Comparison of ENCODE assay signal across 26 cellular contexts in genomic region chr7:115332691-115333090, GRCh38.
"Had no signal": no experiment of that assay in that cellular context is flagged by ENCODE, and none has a peak within 500 bp of the region (broad histone marks: within the 10 kb centered on the region; RNA-seq: fewer than 3 reads in every experiment).

No MANE protein-coding gene starts in this region.

- H3K36me3 ChIP-seq: breast epithelium, esophagus muscularis mucosa, neutrophil, pancreas, right lobe of liver, suprapubic skin, transverse colon, vagina had no signal

- H3K4me3 Mint-ChIP-seq: activated naive CD4-positive, alpha-beta T cell treated with anti-CD3 and anti-CD28 coated beads, Interleukin-2, amount 10 ng/mL, durations not matched to agents 7 days and 5 days; activated naive CD8-positive, alpha-beta T cell treated with anti-CD3 and anti-CD28 coated beads, Interleukin-2, amount 50 U/mL, for 24 hours; dendritic cell treated with granulocyte-macrophage colony-stimulating factor and Interleukin-4, amounts not matched to agents 40 ng/mL and 50 ng/mL, for 4 days; natural killer cell treated with Interleukin-12 subunit alpha and Interleukin-12 subunit beta and Interleukin-15 and Interleukin-18, amount 100 ng/mL, for 72 hours; stimulated activated naive CD8-positive, alpha-beta T cell treated with anti-CD3 and anti-CD28 coated beads, Interleukin-15, amount 100 ng/mL, for 72 hours; T-helper 1 cell treated with Interleukin-12 subunit alpha and Interleukin-12 subunit beta and Interleukin-4 antibody, amounts not matched to agents 30 μg/mL and 1 μg/mL, for 36 hours had no signal

- H3K27ac Mint-ChIP-seq: activated naive CD4-positive, alpha-beta T cell treated with anti-CD3 and anti-CD28 coated beads, Interleukin-2, amount 10 ng/mL, durations not matched to agents 7 days and 5 days; activated naive CD8-positive, alpha-beta T cell treated with anti-CD3 and anti-CD28 coated beads, Interleukin-2, amount 50 U/mL, for 24 hours; dendritic cell treated with granulocyte-macrophage colony-stimulating factor and Interleukin-4, amounts not matched to agents 40 ng/mL and 50 ng/mL, for 4 days; natural killer cell treated with Interleukin-12 subunit alpha and Interleukin-12 subunit beta and Interleukin-15 and Interleukin-18, amount 100 ng/mL, for 72 hours; stimulated activated naive CD8-positive, alpha-beta T cell treated with anti-CD3 and anti-CD28 coated beads, Interleukin-15, amount 100 ng/mL, for 72 hours; T-helper 1 cell treated with Interleukin-12 subunit alpha and Interleukin-12 subunit beta and Interleukin-4 antibody, amounts not matched to agents 30 μg/mL and 1 μg/mL, for 36 hours had no signal

- H3K4me1 ChIP-seq: breast epithelium, esophagus muscularis mucosa, pancreas, right lobe of liver, suprapubic skin, transverse colon, vagina had no signal

- H3K27me3 ChIP-seq: breast epithelium, esophagus muscularis mucosa, neutrophil, pancreas, right lobe of liver, suprapubic skin, transverse colon, vagina had no signal

- H3K4me2 ChIP-seq: smooth muscle cell had no signal

- H3K4me3 ChIP-seq: breast epithelium, esophagus muscularis mucosa, pancreas, right lobe of liver, smooth muscle cell, suprapubic skin, transverse colon, vagina had no signal

- DNase-seq: activated CD4-positive, alpha-beta T cell treated with anti-CD3 and anti-CD28 coated beads, Interleukin-2, amount 50 U/mL, for 1 hour; activated CD4-positive, CD25-positive, alpha-beta regulatory T cell treated with anti-CD3 and anti-CD28 coated beads, Interleukin-2, amount 50 U/mL, for 72 hours; activated CD8-positive, alpha-beta memory T cell treated with anti-CD3 and anti-CD28 coated beads, Interleukin-2, amount 50 U/mL, for 4 hours; activated effector memory CD4-positive, alpha-beta T cell treated with Interleukin-2 at 50 U/mL for 16 hours; activated naive CD4-positive, alpha-beta T cell treated with anti-CD3 and anti-CD28 coated beads, Interleukin-2, amount 10 ng/mL, durations not matched to agents 7 days and 5 days; activated naive CD8-positive, alpha-beta T cell treated with anti-CD3 and anti-CD28 coated beads, Interleukin-2, amount 50 U/mL, for 24 hours; activated T-cell treated with anti-CD3 and anti-CD28 coated beads, Interleukin-2, amount 50 U/mL, for 48 hours; aorta; cerebellar nuclear complex; effector CD8-positive, alpha-beta T cell; left cardiac atrium; pancreas; right lobe of liver; stimulated activated CD4-positive, alpha-beta T cell treated with anti-CD3 and anti-CD28 coated beads, Interleukin-4, amount 100 ng/mL, for 1 hour; stimulated activated naive CD8-positive, alpha-beta T cell treated with anti-CD3 and anti-CD28 coated beads, Interleukin-15, amount 100 ng/mL, for 72 hours; transverse colon had no signal

- H3K9me3 ChIP-seq: breast epithelium, esophagus muscularis mucosa, neutrophil, pancreas, right lobe of liver, suprapubic skin, transverse colon, vagina had no signal

- H3K27me3 Mint-ChIP-seq: activated naive CD4-positive, alpha-beta T cell treated with anti-CD3 and anti-CD28 coated beads, Interleukin-2, amount 10 ng/mL, durations not matched to agents 7 days and 5 days; activated naive CD8-positive, alpha-beta T cell treated with anti-CD3 and anti-CD28 coated beads, Interleukin-2, amount 50 U/mL, for 24 hours; dendritic cell treated with granulocyte-macrophage colony-stimulating factor and Interleukin-4, amounts not matched to agents 40 ng/mL and 50 ng/mL, for 4 days; stimulated activated naive CD8-positive, alpha-beta T cell treated with anti-CD3 and anti-CD28 coated beads, Interleukin-15, amount 100 ng/mL, for 72 hours had no signal

- H3K9me3 Mint-ChIP-seq: activated naive CD4-positive, alpha-beta T cell treated with anti-CD3 and anti-CD28 coated beads, Interleukin-2, amount 10 ng/mL, durations not matched to agents 7 days and 5 days; activated naive CD8-positive, alpha-beta T cell treated with anti-CD3 and anti-CD28 coated beads, Interleukin-2, amount 50 U/mL, for 24 hours; dendritic cell treated with granulocyte-macrophage colony-stimulating factor and Interleukin-4, amounts not matched to agents 40 ng/mL and 50 ng/mL, for 4 days; natural killer cell treated with Interleukin-12 subunit alpha and Interleukin-12 subunit beta and Interleukin-15 and Interleukin-18, amount 100 ng/mL, for 72 hours; stimulated activated naive CD8-positive, alpha-beta T cell treated with anti-CD3 and anti-CD28 coated beads, Interleukin-15, amount 100 ng/mL, for 72 hours; T-helper 1 cell treated with Interleukin-12 subunit alpha and Interleukin-12 subunit beta and Interleukin-4 antibody, amounts not matched to agents 30 μg/mL and 1 μg/mL, for 36 hours had no signal

- H3K4me1 Mint-ChIP-seq: activated naive CD4-positive, alpha-beta T cell treated with anti-CD3 and anti-CD28 coated beads, Interleukin-2, amount 10 ng/mL, durations not matched to agents 7 days and 5 days; activated naive CD8-positive, alpha-beta T cell treated with anti-CD3 and anti-CD28 coated beads, Interleukin-2, amount 50 U/mL, for 24 hours; stimulated activated naive CD8-positive, alpha-beta T cell treated with anti-CD3 and anti-CD28 coated beads, Interleukin-15, amount 100 ng/mL, for 72 hours had no signal

- ATAC-seq: activated naive CD8-positive, alpha-beta T cell treated with anti-CD3 and anti-CD28 coated beads, Interleukin-2, amount 50 U/mL, for 24 hours; left cardiac atrium; natural killer cell treated with Interleukin-12 subunit alpha and Interleukin-12 subunit beta and Interleukin-15 and Interleukin-18, amount 100 ng/mL, for 72 hours; pancreas; right lobe of liver; stimulated activated naive CD8-positive, alpha-beta T cell treated with anti-CD3 and anti-CD28 coated beads, Interleukin-15, amount 100 ng/mL, for 72 hours had no signal

- H3K36me3 Mint-ChIP-seq: activated naive CD4-positive, alpha-beta T cell treated with anti-CD3 and anti-CD28 coated beads, Interleukin-2, amount 10 ng/mL, durations not matched to agents 7 days and 5 days; natural killer cell treated with Interleukin-12 subunit alpha and Interleukin-12 subunit beta and Interleukin-15 and Interleukin-18, amount 100 ng/mL, for 72 hours had no signal

- H3K27ac ChIP-seq: breast epithelium, esophagus muscularis mucosa, neutrophil, pancreas, right lobe of liver, suprapubic skin, transverse colon, vagina, VCaP had no signal
